In the genomic region with DNA sequence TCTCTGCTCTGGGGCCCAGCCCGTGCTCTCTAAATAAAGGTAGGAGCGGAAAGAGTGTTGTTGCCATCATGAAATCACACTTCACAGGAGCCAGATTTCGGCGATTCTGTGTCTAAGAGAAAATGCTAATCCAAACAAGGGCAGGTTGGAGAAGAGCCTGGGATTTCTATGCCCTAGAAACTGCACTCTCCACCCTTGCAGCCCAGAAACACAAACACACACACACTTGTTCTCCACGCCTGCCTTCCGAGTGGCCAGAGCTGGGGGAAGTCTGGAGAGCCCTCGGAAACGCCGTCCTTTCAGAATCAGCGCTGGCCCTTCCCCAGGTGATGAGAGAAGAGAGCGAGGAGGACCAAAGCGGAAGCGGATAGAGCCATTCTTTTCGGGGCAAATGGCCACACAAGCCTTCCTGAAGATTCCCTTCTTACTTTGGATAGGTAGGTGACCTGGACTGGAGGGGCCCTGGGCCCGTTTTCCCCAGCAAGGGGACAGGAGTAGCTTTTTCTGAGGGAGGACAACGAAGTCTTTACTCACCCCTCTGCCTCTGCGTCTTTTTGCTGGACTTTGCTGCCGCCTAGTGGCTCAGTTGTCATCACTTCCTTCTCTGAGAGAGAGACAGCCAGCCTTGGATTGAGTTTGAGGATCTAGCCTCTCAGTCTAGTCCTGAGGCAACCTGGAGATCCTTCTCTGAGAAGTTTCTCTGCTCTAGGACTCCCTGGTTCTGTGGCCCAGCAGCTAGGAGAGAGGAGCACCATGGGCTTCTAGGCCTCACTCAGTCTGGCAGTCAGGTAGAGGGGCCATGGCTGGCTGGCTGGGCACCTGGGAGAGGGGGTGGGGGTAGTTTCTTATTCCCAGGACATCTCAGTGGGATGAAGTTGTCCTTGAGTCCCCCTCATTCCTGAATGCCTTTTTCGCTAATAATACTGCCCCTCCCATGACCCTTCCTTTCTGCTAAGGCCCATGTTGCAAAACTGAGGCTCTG, we compare ENCODE assay signal across 8 cellular contexts. TPM values are rescaled to one million over a fixed set of nuclear protein-coding genes. Genes with fewer than 3 reads are reported as not detected.
DNase-seq lines count a peak whose midpoint lies in the region; TF ChIP-seq lines count a peak whose summit lies in the region.

No MANE protein-coding gene starts in this region.

- no peaks in the 10 kb centered on the region for H3K9me3 Mint-ChIP-seq in activated T-helper 2 cell treated with anti-CD3 and anti-CD28 coated beads, Interferon-gamma antibody, Interleukin-2, Interleukin-4, amounts not matched to agents 10 μg/mL and 5 μg/mL and 100 μg/mL, durations not matched to agents 14 hours and 24 hours and 36 hours
- H3K9me3 Mint-ChIP-seq in nephron progenitor cell, result no peaks in the 10 kb centered on the region

- no peaks in the 10 kb centered on the region for H3K36me3 Mint-ChIP-seq in activated T-helper 2 cell treated with anti-CD3 and anti-CD28 coated beads, Interferon-gamma antibody, Interleukin-2, Interleukin-4, amounts not matched to agents 10 μg/mL and 5 μg/mL and 100 μg/mL, durations not matched to agents 14 hours and 24 hours and 36 hours (ENCODE audit: low read depth)
- no peaks in the 10 kb centered on the region for H3K36me3 Mint-ChIP-seq in nephron progenitor cell (ENCODE audit: low read depth)

- TF ChIP-seq CTCF in AG09319 (IDR thresholded peaks at IDR 0.05; ENCODE audit: low read depth, low read length) (peak; percentile 89), RWPE1 (conservative IDR thresholded peaks at IDR 0.05; ENCODE audit: low read depth) (peak; percentile 92), nephron progenitor cell (IDR thresholded peaks at IDR 0.05) (peak; percentile 79)

- H3K9ac ChIP-seq in Karpas-422 (ENCODE audit: low read length), result peak overlapping the region; percentile 65

- H3K79me2 ChIP-seq in Karpas-422 (ENCODE audit: low read length), result no peaks in the 10 kb centered on the region

- peaks cover 3% of the 10 kb centered on the region for H3K27me3 Mint-ChIP-seq in activated T-helper 2 cell treated with anti-CD3 and anti-CD28 coated beads, Interferon-gamma antibody, Interleukin-2, Interleukin-4, amounts not matched to agents 10 μg/mL and 5 μg/mL and 100 μg/mL, durations not matched to agents 14 hours and 24 hours and 36 hours (ENCODE audit: low read depth)
- peaks cover 7% of the 10 kb centered on the region for H3K27me3 Mint-ChIP-seq in nephron progenitor cell (ENCODE audit: low read depth, poor library complexity)

- no peaks in the 10 kb centered on the region for H4K20me1 ChIP-seq in Karpas-422 (ENCODE audit: insufficient read depth, low read depth, low read length)

- H2AFZ ChIP-seq in Karpas-422 (ENCODE audit: low read length), result peak overlapping the region; percentile 97

- no peaks in the 10 kb centered on the region for H3K36me3 ChIP-seq in Karpas-422 (ENCODE audit: insufficient read depth, low read length)

- H3K4me2 ChIP-seq in Karpas-422 (ENCODE audit: low read depth, low read length, poor library complexity, severe bottlenecking), result peak overlapping the region; percentile 79

- H3K27me3 ChIP-seq in Karpas-422 (ENCODE audit: low read length), result no peaks in the 10 kb centered on the region

- H3K27ac Mint-ChIP-seq in activated T-helper 2 cell treated with anti-CD3 and anti-CD28 coated beads, Interferon-gamma antibody, Interleukin-2, Interleukin-4, amounts not matched to agents 10 μg/mL and 5 μg/mL and 100 μg/mL, durations not matched to agents 14 hours and 24 hours and 36 hours, result no peak overlapping the region
- H3K27ac Mint-ChIP-seq in nephron progenitor cell, result no peak overlapping the region

- intact Hi-C loops in activated T-helper 2 cell treated with anti-CD3 and anti-CD28 coated beads, Interferon-gamma antibody, Interleukin-2, Interleukin-4, amounts not matched to agents 10 μg/mL and 5 μg/mL and 100 μg/mL, durations not matched to agents 14 hours and 24 hours and 36 hours (cut with micrococcal nuclease), result loop anchor here (1.0 to 5.0 kb wide), 2 partner anchors 374 to 412 kb away; no protein-coding TSS in a partner anchor

- H3K4me3 Mint-ChIP-seq in activated T-helper 2 cell treated with anti-CD3 and anti-CD28 coated beads, Interferon-gamma antibody, Interleukin-2, Interleukin-4, amounts not matched to agents 10 μg/mL and 5 μg/mL and 100 μg/mL, durations not matched to agents 14 hours and 24 hours and 36 hours (ENCODE audit: low read depth), result peak overlapping the region; percentile 71
- H3K4me3 Mint-ChIP-seq in nephron progenitor cell, result peak overlapping the region; percentile 56

- peaks cover 16% of the 10 kb centered on the region for H3K4me1 ChIP-seq in Karpas-422 (ENCODE audit: low read length)

- H3K27ac ChIP-seq in Karpas-422 (ENCODE audit: low read length) (no peak overlapping the region), RWPE1 (peak overlapping the region; percentile 90)

- H3K9me2 ChIP-seq in Karpas-422 (replicated peaks; ENCODE audit: insufficient read depth, low read length), result no peaks in the 10 kb centered on the region

- peak; percentile 54 for DNase-seq in AG09319 (ENCODE audit: extremely low read depth, low read depth)
- peak; percentile 73 for DNase-seq in GM19240 (ENCODE audit: insufficient read length, low spot score)
- DNase-seq in Karpas-422, result peak; percentile 95
- DNase-seq in RWPE1 (ENCODE audit: low spot score), result peak; percentile 79
- DNase-seq in activated T-helper 2 cell treated with anti-CD3 and anti-CD28 coated beads, Interferon-gamma antibody, Interleukin-2, Interleukin-4, amounts not matched to agents 10 μg/mL and 5 μg/mL and 100 μg/mL, durations not matched to agents 14 hours and 24 hours and 36 hours (ENCODE audit: low spot score), result peak; percentile 69
- DNase-seq in fibroblast of the conjunctiva (ENCODE audit: low read depth), result peak; percentile 74
- peak; percentile 87 for DNase-seq in nephron progenitor cell
- peak; percentile 76 for DNase-seq in stimulated activated naive CD4-positive, alpha-beta T cell treated with Interleukin-2 at 50 U/mL for 16 hours (lab: John Stamatoyannopoulos, UW)

- CTCF ChIA-PET in RWPE1 (lab: Yijun Ruan, JAX), result interaction anchor here (0.6 to 1.7 kb wide), 16 partner anchors 12 to 1296 kb away, joined by 3 to 7 read pairs (median 3); no protein-coding TSS in a partner anchor

- H3K9me3 ChIP-seq in Karpas-422 (ENCODE audit: low read length), result no peaks in the 10 kb centered on the region

- H3K4me3 ChIP-seq in Karpas-422 (ENCODE audit: low read length), result peak overlapping the region; percentile 66

- H3K4me1 Mint-ChIP-seq in activated T-helper 2 cell treated with anti-CD3 and anti-CD28 coated beads, Interferon-gamma antibody, Interleukin-2, Interleukin-4, amounts not matched to agents 10 μg/mL and 5 μg/mL and 100 μg/mL, durations not matched to agents 14 hours and 24 hours and 36 hours (ENCODE audit: low read depth), result peaks cover 2% of the 10 kb centered on the region
- peaks cover 20% of the 10 kb centered on the region for H3K4me1 Mint-ChIP-seq in nephron progenitor cell

- POLR2A ChIA-PET in RWPE1 (lab: Yijun Ruan, JAX; ENCODE audit: low non-redundant PET), result no interaction called here

RNA-seq across cellular contexts. Expression of a gene that starts 37.7 kb away (rescaled TPM):
- 1.0 and 6.8 TPM in 2 replicates for total RNA-seq in Karpas-422 (2014; rRNA removed; shearing (Covaris generic); ENCODE audit: low replicate concordance)
- 1.5 and 2.0 TPM in 2 replicates for total RNA-seq in activated T-helper 2 cell treated with anti-CD3 and anti-CD28 coated beads, Interferon-gamma antibody, Interleukin-2, Interleukin-4, amounts not matched to agents 10 μg/mL and 5 μg/mL and 100 μg/mL, durations not matched to agents 14 hours and 24 hours and 36 hours

RNA-seq across cellular contexts. Expression of a gene that starts 38.0 kb away (rescaled TPM):
- 78.5 and 142 TPM in 2 replicates for total RNA-seq in Karpas-422 (2014; rRNA removed; shearing (Covaris generic); ENCODE audit: low replicate concordance)
- total RNA-seq in activated T-helper 2 cell treated with anti-CD3 and anti-CD28 coated beads, Interferon-gamma antibody, Interleukin-2, Interleukin-4, amounts not matched to agents 10 μg/mL and 5 μg/mL and 100 μg/mL, durations not matched to agents 14 hours and 24 hours and 36 hours, result 25.1 and 26.2 TPM in 2 replicates

RNA-seq across cellular contexts. Expression of a gene that starts 41.7 kb away (rescaled TPM):
- not detected in 2 replicates for total RNA-seq in Karpas-422 (2014; rRNA removed; shearing (Covaris generic); ENCODE audit: low replicate concordance)
- not detected in 2 replicates for total RNA-seq in activated T-helper 2 cell treated with anti-CD3 and anti-CD28 coated beads, Interferon-gamma antibody, Interleukin-2, Interleukin-4, amounts not matched to agents 10 μg/mL and 5 μg/mL and 100 μg/mL, durations not matched to agents 14 hours and 24 hours and 36 hours
